ENCODE assay signal across 14 cellular contexts in genomic region chr1:95304803-95305202, GRCh38.
DNase-seq lines count a peak whose midpoint lies in the region; ATAC-seq and TF ChIP-seq lines count a peak whose summit lies in the region.
"Had no signal": no experiment of that assay in that cellular context is flagged by ENCODE, and none has a peak within 500 bp of the region (broad histone marks: within the 10 kb centered on the region; RNA-seq: fewer than 3 reads in every experiment).

No MANE protein-coding gene starts in this region.

- no TSS peak for BruUV-seq in mammary epithelial cell (replicated peaks; lab: Mats Ljungman, UMichigan)

- no peak overlapping the region for H3K4me2 ChIP-seq in mammary epithelial cell (ENCODE audit: insufficient read depth, low read depth, low read length)
- H3K4me2 ChIP-seq: GM23338 had no signal

- TF ChIP-seq EP300 in transverse colon (IDR thresholded peaks at IDR 0.05; ENCODE audit: low read depth) = no peak

- H3K79me2 ChIP-seq in mammary epithelial cell (ENCODE audit: insufficient read depth, low read length) = no peaks in the 10 kb centered on the region

- H3K27me3 ChIP-seq in mammary epithelial cell (ENCODE audit: insufficient read depth, low read length) (peaks cover 2% of the 10 kb centered on the region), transverse colon (no peaks in the 10 kb centered on the region)

- no peaks in the 10 kb centered on the region for H3K4me1 ChIP-seq in mammary epithelial cell (ENCODE audit: insufficient read depth, low read length)
- H3K4me1 ChIP-seq in transverse colon = no peaks in the 10 kb centered on the region

- H3K27ac ChIP-seq in mammary epithelial cell (ENCODE audit: insufficient read depth, low read depth, low read length) = no peak overlapping the region
- no peak overlapping the region for H3K27ac ChIP-seq in transverse colon
- H3K27ac ChIP-seq: HL-60 had no signal

- CTCF ChIA-PET in mammary epithelial cell (lab: Charles Lee; ENCODE audit: low non-redundant PET) = no interaction called here

- H3K9ac ChIP-seq in mammary epithelial cell (ENCODE audit: insufficient read depth, low read length) = no peak overlapping the region

- H3K9me3 ChIP-seq in mammary epithelial cell (replicated peaks; ENCODE audit: insufficient read depth, low read length) (no peaks in the 10 kb centered on the region), transverse colon (no peaks in the 10 kb centered on the region)

- WGBS in mammary epithelial cell (ENCODE audit: low coverage, missing lambda C conversion rate) = 53% methylated on average over 4 of the region's 4 CpGs
- WGBS in transverse colon (ENCODE audit: low coverage in 1 of 2), 2 donors = 49 to 51% methylated on average over 3 to 4 of the region's 4 CpGs

- intact Hi-C loops in mammary epithelial cell (cut with micrococcal nuclease) = no loop called here
- intact Hi-C loops in transverse colon (cut with DNase I; ENCODE audit: low total_unique reads) = no loop called here

- H3K4me3 ChIP-seq in mammary epithelial cell (replicated peaks in 1 of 3; ENCODE audit: insufficient read depth in 1 of 3, low read depth in 2 of 3, low read length in 3 of 3) (no peak overlapping the region), transverse colon (no peak overlapping the region)
- H3K4me3 ChIP-seq: GM12878, GM23338 had no signal

- in situ Hi-C loops in mammary epithelial cell (cut with MboI; ENCODE audit: low sequenced_read_pairs in 2 of 2) = no loop called here
- in situ Hi-C loops in transverse colon (cut with MboI; ENCODE audit: low pct_ligation_motif_present in 1 of 4, low pct_unique_long_range_greater_than_20kb in 1 of 4, low sequenced_read_pairs in 3 of 4) = no loop called here

- peak; percentile 34 for DNase-seq in LoVo (ENCODE audit: low spot score)
- DNase-seq in mammary epithelial cell = peak; percentile 32
- peak; percentile 23 for DNase-seq in transverse colon
- no peak for DNase-seq in hypothalamus (lab: John Stamatoyannopoulos, UW)
- DNase-seq: C1 segment of cervical spinal cord; CD4-positive, alpha-beta T cell; DMS79; H7 had no signal

- peak; percentile 67 for ATAC-seq in esophagus mucosa
- no peak for ATAC-seq in HG02885 (IDR thresholded peaks at IDR 0.05; ENCODE audit: poor library complexity, unreplicated experiment)
- ATAC-seq in HG03432 (IDR thresholded peaks at IDR 0.05; ENCODE audit: unreplicated experiment) = no peak
- ATAC-seq: GM12878 had no signal

- TF ChIP-seq POLR2A in transverse colon (IDR thresholded peaks at IDR 0.05) = no peak

- no peaks in the 10 kb centered on the region for H4K20me1 ChIP-seq in mammary epithelial cell (ENCODE audit: insufficient read depth, low read length)

- no peak overlapping the region for H2AFZ ChIP-seq in mammary epithelial cell (ENCODE audit: low read depth, low read length)

- dilution Hi-C loops in mammary epithelial cell (cut with HindIII; ENCODE audit: low sequenced_read_pairs) = no loop called here

- TF ChIP-seq CTCF in mammary epithelial cell (conservative IDR thresholded peaks at IDR 0.05 in 1 of 2, IDR thresholded peaks at IDR 0.05 in 1 of 2; ENCODE audit: extremely low read depth in 1 of 2, insufficient read depth in 1 of 2, low read depth in 1 of 2, low read length in 2 of 2) = no peak
- no peak for TF ChIP-seq CTCF in transverse colon (IDR thresholded peaks at IDR 0.05)

- H3K36me3 ChIP-seq in mammary epithelial cell (ENCODE audit: insufficient read depth, low read length) (no peaks in the 10 kb centered on the region), transverse colon (no peaks in the 10 kb centered on the region)

Comparison
In these comparisons a context has a peak if more than half of its experiments do, and no peak if none do; other contexts are left out.
1. DNase-seq: peak in LoVo (single experiment), mammary epithelial cell (single experiment) and transverse colon (single experiment); none in hypothalamus (0 of 51).